Comparison of ENCODE assay signal across 13 cellular contexts in genomic region chr17:21463204-21463661, GRCh38.
A peak's percentile ranks its signal among the peaks of the same experiment; 100 is the strongest.
DNase-seq lines count a peak whose midpoint lies in the region; ATAC-seq, FAIRE-seq and TF ChIP-seq lines count a peak whose summit lies in the region.
"Had no signal": no experiment of that assay in that cellular context is flagged by ENCODE, and none has a peak within 500 bp of the region (broad histone marks: within the 10 kb centered on the region; RNA-seq: fewer than 3 reads in every experiment).

No MANE protein-coding gene starts in this region.

- no peak overlapping the region for H3K4me3 ChIP-seq in BLaER1
- peak overlapping the region; percentile 60 for H3K4me3 ChIP-seq in HUES6 (ENCODE audit: low read depth, low read length)
- no peak overlapping the region for H3K4me3 ChIP-seq in K562
- H3K4me3 ChIP-seq in naive thymus-derived CD4-positive, alpha-beta T cell (ENCODE audit: low read length), result no peak overlapping the region
- H3K4me3 ChIP-seq in mesenchymal stem cell (ENCODE audit: insufficient read depth in 1 of 2, low read depth in 1 of 2, low read length in 2 of 2), result no peak overlapping the region

- H3K4me1 Mint-ChIP-seq in naive thymus-derived CD4-positive, alpha-beta T cell, result peaks cover 5 to 22% (median 16%) of the 10 kb centered on the region in 7 donors

- no peaks in the 10 kb centered on the region for H3K9me3 Mint-ChIP-seq in naive thymus-derived CD4-positive, alpha-beta T cell

- no peak for FAIRE-seq in K562 (lab: Jason Lieb, UNC)

- no peak overlapping the region for H4K91ac ChIP-seq in mesenchymal stem cell (ENCODE audit: low read length)

- H3K27me3 Mint-ChIP-seq in naive thymus-derived CD4-positive, alpha-beta T cell, result peaks cover 0 to 30% (median 12%) of the 10 kb centered on the region in 5 donors

- TF ChIP-seq EP300 in K562 (IDR thresholded peaks at IDR 0.05; ENCODE audit: low read length), result no peak

- BruUV-seq in K562 (replicated peaks; lab: Mats Ljungman, UMichigan), result no TSS peak

- H2BK15ac ChIP-seq in mesenchymal stem cell (ENCODE audit: low read depth, poor library complexity, severe bottlenecking), result no peak overlapping the region

- H3K18ac ChIP-seq in mesenchymal stem cell (ENCODE audit: low read depth in 1 of 2, low read length in 2 of 2), result no peak overlapping the region

- peak overlapping the region in 9 of 10 donors; percentile 26 to 69 (median 63) for H3K4me3 Mint-ChIP-seq in naive thymus-derived CD4-positive, alpha-beta T cell

- intact Hi-C loops in K562 (cut with micrococcal nuclease), result no loop called here
- intact Hi-C loops in naive thymus-derived CD4-positive, alpha-beta T cell (cut with micrococcal nuclease), result no loop called here

- H3K23ac ChIP-seq in mesenchymal stem cell (ENCODE audit: low read length in 2 of 2), result no peak overlapping the region

- H2AFZ ChIP-seq in K562 (ENCODE audit: low read depth, low read length) (0 out of 2 replicates have a peak overlapping the region, but pooled peaks have one; percentile 40), mesenchymal stem cell (ENCODE audit: low read depth, low read length) (no peak overlapping the region)

- no peak overlapping the region for H2BK5ac ChIP-seq in mesenchymal stem cell (ENCODE audit: low read depth, low read length, poor library complexity, severe bottlenecking)

- no peaks in the 10 kb centered on the region for H3K79me1 ChIP-seq in mesenchymal stem cell (replicated peaks; ENCODE audit: low read length, poor library complexity, severe bottlenecking)

- POLR2A ChIA-PET in K562 (lab: Yijun Ruan, JAX), result no interaction called here
- POLR2A ChIA-PET in naive thymus-derived CD4-positive, alpha-beta T cell (lab: Charles Lee), result interaction anchor here (0.8 kb wide), 1 partner anchor 184 kb away, joined by 3 read pairs; no protein-coding TSS in a partner anchor

- no peak overlapping the region for H3K27ac ChIP-seq in BLaER1
- H3K27ac ChIP-seq in HUES6 (ENCODE audit: low read depth, low read length), result no peak overlapping the region
- no peak overlapping the region for H3K27ac ChIP-seq in K562 (ENCODE audit: extremely low read depth, low read depth, low read length)
- no peak overlapping the region for H3K27ac ChIP-seq in naive thymus-derived CD4-positive, alpha-beta T cell (ENCODE audit: low read depth, low read length)
- H3K27ac ChIP-seq in mesenchymal stem cell (ENCODE audit: low read length, poor library complexity, severe bottlenecking), result no peak overlapping the region
- H3K27ac ChIP-seq: lower lobe of right lung had no signal

- H2AK5ac ChIP-seq in mesenchymal stem cell (ENCODE audit: low read length, severe bottlenecking), result no peak overlapping the region

- H4K8ac ChIP-seq in mesenchymal stem cell (ENCODE audit: low read length), result no peak overlapping the region

- no peaks in the 10 kb centered on the region for H3K36me3 Mint-ChIP-seq in naive thymus-derived CD4-positive, alpha-beta T cell

- no peak for TF ChIP-seq POLR2A in K562 (conservative IDR thresholded peaks at IDR 0.05)

- 26% methylated on average over 4 of the region's 11 CpGs for WGBS in K562 (ENCODE audit: insufficient coverage, low coverage, missing lambda C conversion rate)
- WGBS in mesenchymal stem cell, result 69% methylated on average over 11 of the region's 11 CpGs

- DNase-seq in K562 (ENCODE audit: extremely low read depth in 1 of 4, low spot score in 3 of 4) (peak in 1 of 4 experiments; percentile 11), omental fat pad (ENCODE audit: low spot score) (no peak), NOMO-1 treated with dmso at 0.1 percent for 144 hours (lab: John Stamatoyannopoulos, UW; ENCODE audit: unreplicated experiment) (no peak), mesenchymal stem cell (no peak)
- DNase-seq in naive thymus-derived CD4-positive, alpha-beta T cell, result peak in 1 of 9 donors; percentile 15
- DNase-seq: activated CD4-positive, alpha-beta T cell treated with anti-CD3 and anti-CD28 coated beads for 4 hours; DMS79 treated with DMSO at 0.1 percent for 48 hours; lower lobe of right lung; NCI-H2029 treated with DMSO at 0.1 percent for 48 hours; T-helper 1 cell had no signal

- in situ Hi-C loops in K562 (cut with MboI), result loop anchor here (5.0 kb wide), 1 partner anchor 49 kb away; no protein-coding TSS in a partner anchor

- CTCF ChIA-PET in K562 (lab: Yijun Ruan, JAX; ENCODE audit: low intra/inter-chr PET ratio), result no interaction called here
- CTCF ChIA-PET in naive thymus-derived CD4-positive, alpha-beta T cell (lab: Charles Lee), result no interaction called here

- H2BK12ac ChIP-seq in mesenchymal stem cell (ENCODE audit: low read length in 2 of 2), result no peak overlapping the region

- H4K20me1 ChIP-seq in BLaER1, result no peaks in the 10 kb centered on the region
- H4K20me1 ChIP-seq in K562 (replicated peaks; ENCODE audit: control insufficient read depth, insufficient read depth, low read length), result no peaks in the 10 kb centered on the region

- TF ChIP-seq RAD21 in K562 (CRISPR knock-in tag; conservative IDR thresholded peaks at IDR 0.05 in 1 of 2, IDR thresholded peaks at IDR 0.05 in 1 of 2), result no peak

- H3K4me2 ChIP-seq in BLaER1, result peak overlapping the region; percentile 64
- H3K4me2 ChIP-seq in K562 (ENCODE audit: insufficient read depth, low read length), result no peak overlapping the region
- no peak overlapping the region for H3K4me2 ChIP-seq in mesenchymal stem cell (ENCODE audit: low read length, poor library complexity, severe bottlenecking)

- H3K4me1 ChIP-seq in BLaER1, result peaks cover 28% of the 10 kb centered on the region
- peaks cover 26% of the 10 kb centered on the region for H3K4me1 ChIP-seq in HUES6 (ENCODE audit: control insufficient read depth, insufficient read depth, low read length)
- H3K4me1 ChIP-seq in K562 (replicated peaks in 1 of 2; ENCODE audit: control insufficient read depth in 2 of 2, insufficient read depth in 2 of 2, low read length in 2 of 2), result peaks cover 0 to 10% of the 10 kb centered on the region in 2 experiments; a peak in 3 of 5 replicates
- peaks cover 0 to 8% of the 10 kb centered on the region in 2 donors for H3K4me1 ChIP-seq in naive thymus-derived CD4-positive, alpha-beta T cell (ENCODE audit: control insufficient read depth in 2 of 2, insufficient read depth in 2 of 2, low read length in 2 of 2)
- H3K4me1 ChIP-seq in mesenchymal stem cell (ENCODE audit: control insufficient read depth, insufficient read depth, low read depth, low read length), result peaks cover 5% of the 10 kb centered on the region

- ATAC-seq in K562 (no peak), omental fat pad (ENCODE audit: low FRiP score) (no peak), GM21526 (IDR thresholded peaks at IDR 0.05; ENCODE audit: low FRiP score, unreplicated experiment) (no peak)
- ATAC-seq in naive thymus-derived CD4-positive, alpha-beta T cell, result peak; percentile 60

- peak overlapping the region in 8 of 9 donors; percentile 25 to 71 (median 52) for H3K27ac Mint-ChIP-seq in naive thymus-derived CD4-positive, alpha-beta T cell

- TF ChIP-seq CTCF in K562 (IDR thresholded peaks at IDR 0.05 in 2 of 3, conservative IDR thresholded peaks at IDR 0.05 in 1 of 3; ENCODE audit: insufficient read depth in 2 of 3, low read depth in 1 of 3, low read length in 3 of 3) (no peak), omental fat pad (IDR thresholded peaks at IDR 0.05) (no peak)

- H3K36me3 ChIP-seq in BLaER1, result no peaks in the 10 kb centered on the region
- H3K36me3 ChIP-seq in HUES6 (ENCODE audit: control insufficient read depth, insufficient read depth, low read length), result no peaks in the 10 kb centered on the region
- no peaks in the 10 kb centered on the region for H3K36me3 ChIP-seq in K562 (ENCODE audit: control insufficient read depth, insufficient read depth, low read length)
- no peaks in the 10 kb centered on the region for H3K36me3 ChIP-seq in naive thymus-derived CD4-positive, alpha-beta T cell (ENCODE audit: control insufficient read depth in 2 of 3, insufficient read depth in 3 of 3, low read length in 3 of 3)
- H3K36me3 ChIP-seq in mesenchymal stem cell (ENCODE audit: control insufficient read depth in 1 of 2, insufficient read depth in 2 of 2, low read depth in 1 of 2, low read length in 2 of 2), result no peaks in the 10 kb centered on the region
- H3K36me3 ChIP-seq: lower lobe of right lung had no signal

- no peak overlapping the region for H3K14ac ChIP-seq in mesenchymal stem cell (ENCODE audit: low read length in 2 of 2)

- H3K4ac ChIP-seq in mesenchymal stem cell (ENCODE audit: low read depth in 1 of 2, low read length in 2 of 2), result no peak overlapping the region

- H3K27me3 ChIP-seq in BLaER1, result peaks cover 50% of the 10 kb centered on the region
- H3K27me3 ChIP-seq in HUES6 (ENCODE audit: control insufficient read depth, insufficient read depth, low read length), result peaks cover 44% of the 10 kb centered on the region
- peaks cover 4 to 10% of the 10 kb centered on the region in 2 experiments; a peak in 4 of 5 replicates for H3K27me3 ChIP-seq in K562 (ENCODE audit: control insufficient read depth in 2 of 2, insufficient read depth in 2 of 2, low read length in 2 of 2)
- no peaks in the 10 kb centered on the region for H3K27me3 ChIP-seq in naive thymus-derived CD4-positive, alpha-beta T cell (ENCODE audit: control insufficient read depth in 2 of 2, insufficient read depth in 2 of 2, low read length in 2 of 2)
- peaks cover 56 to 74% of the 10 kb centered on the region in 2 experiments for H3K27me3 ChIP-seq in mesenchymal stem cell (ENCODE audit: control insufficient read depth in 1 of 2, insufficient read depth in 1 of 2, low read length in 2 of 2)

- H3K79me2 ChIP-seq in K562 (ENCODE audit: control insufficient read depth, insufficient read depth, low read length), result no peaks in the 10 kb centered on the region

- H3K9me1 ChIP-seq in K562 (ENCODE audit: control insufficient read depth, insufficient read depth, low read length), result no peaks in the 10 kb centered on the region

- no peak overlapping the region for H2BK120ac ChIP-seq in mesenchymal stem cell (ENCODE audit: low read depth, low read length)

- no peak overlapping the region for H3K9ac ChIP-seq in BLaER1
- H3K9ac ChIP-seq in HUES6 (ENCODE audit: low read length), result peak overlapping the region; percentile 56
- H3K9ac ChIP-seq in K562 (ENCODE audit: insufficient read depth in 1 of 2, low read depth in 2 of 2, low read length in 2 of 2), result no peak overlapping the region
- H3K9ac ChIP-seq in mesenchymal stem cell (ENCODE audit: low read length), result no peak overlapping the region

- H3K9me3 ChIP-seq in BLaER1 (no peaks in the 10 kb centered on the region), HUES6 (ENCODE audit: control insufficient read depth, insufficient read depth, low read depth, low read length) (0 out of 2 replicates have a peak, but pooled peaks cover under 1% of the 10 kb centered on the region), K562 (replicated peaks; ENCODE audit: control insufficient read depth, insufficient read depth, low read depth, low read length) (no peaks in the 10 kb centered on the region), mesenchymal stem cell (ENCODE audit: control insufficient read depth, low read length) (no peaks in the 10 kb centered on the region)
- no peaks in the 10 kb centered on the region for H3K9me3 ChIP-seq in naive thymus-derived CD4-positive, alpha-beta T cell (ENCODE audit: control insufficient read depth in 2 of 3, low read length in 3 of 3)
- H3K9me3 ChIP-seq: lower lobe of right lung had no signal

TF ChIP-seq in K562, 482 proteins besides CTCF, POLR2A, EP300 and RAD21 (continues in another document):
- no peak for TF ChIP-seq ZFX (CRISPR knock-in tag; IDR thresholded peaks at IDR 0.05)
